ENCODE assay signal across 1 cellular context in the genomic region with DNA sequence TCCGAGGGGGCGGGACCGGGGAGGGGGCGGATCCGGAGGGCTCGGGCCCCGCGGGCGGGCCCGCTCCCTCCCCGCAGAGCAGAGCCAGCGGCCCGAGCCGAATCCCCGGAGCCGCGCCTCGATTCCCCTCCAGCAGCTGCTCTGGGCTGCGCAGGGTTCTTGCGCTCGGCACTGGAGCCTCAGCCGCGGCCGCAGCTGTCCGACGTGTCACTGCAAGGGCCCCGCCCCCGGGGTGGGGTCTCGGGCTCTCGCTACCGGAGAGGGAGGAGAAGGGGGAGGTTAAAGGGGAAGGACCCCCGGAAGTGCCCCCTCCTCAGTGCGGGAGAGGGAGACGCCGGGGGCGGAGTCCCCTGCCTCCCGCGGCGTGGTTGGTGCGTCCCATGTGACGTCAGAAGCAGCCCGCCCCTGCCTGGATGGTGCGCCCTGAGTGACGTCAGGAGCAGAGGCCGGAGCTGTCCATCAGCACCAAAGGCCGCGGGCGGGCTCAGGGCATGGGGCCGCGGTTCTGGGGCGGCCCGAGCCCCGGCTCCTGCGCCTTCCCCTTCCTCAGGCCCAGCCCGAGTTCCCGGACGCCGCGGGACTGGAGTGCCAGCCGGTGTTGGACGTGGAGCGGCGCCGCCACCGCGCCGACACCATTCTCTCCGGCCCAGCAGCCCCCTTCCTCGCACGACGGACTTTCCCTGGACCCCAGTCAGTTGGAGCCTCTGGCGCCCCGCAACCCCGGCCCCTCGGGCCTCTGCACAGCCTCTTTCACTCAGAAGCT.
TF ChIP-seq lines count a peak whose summit lies in the region.

A gene with protein sequence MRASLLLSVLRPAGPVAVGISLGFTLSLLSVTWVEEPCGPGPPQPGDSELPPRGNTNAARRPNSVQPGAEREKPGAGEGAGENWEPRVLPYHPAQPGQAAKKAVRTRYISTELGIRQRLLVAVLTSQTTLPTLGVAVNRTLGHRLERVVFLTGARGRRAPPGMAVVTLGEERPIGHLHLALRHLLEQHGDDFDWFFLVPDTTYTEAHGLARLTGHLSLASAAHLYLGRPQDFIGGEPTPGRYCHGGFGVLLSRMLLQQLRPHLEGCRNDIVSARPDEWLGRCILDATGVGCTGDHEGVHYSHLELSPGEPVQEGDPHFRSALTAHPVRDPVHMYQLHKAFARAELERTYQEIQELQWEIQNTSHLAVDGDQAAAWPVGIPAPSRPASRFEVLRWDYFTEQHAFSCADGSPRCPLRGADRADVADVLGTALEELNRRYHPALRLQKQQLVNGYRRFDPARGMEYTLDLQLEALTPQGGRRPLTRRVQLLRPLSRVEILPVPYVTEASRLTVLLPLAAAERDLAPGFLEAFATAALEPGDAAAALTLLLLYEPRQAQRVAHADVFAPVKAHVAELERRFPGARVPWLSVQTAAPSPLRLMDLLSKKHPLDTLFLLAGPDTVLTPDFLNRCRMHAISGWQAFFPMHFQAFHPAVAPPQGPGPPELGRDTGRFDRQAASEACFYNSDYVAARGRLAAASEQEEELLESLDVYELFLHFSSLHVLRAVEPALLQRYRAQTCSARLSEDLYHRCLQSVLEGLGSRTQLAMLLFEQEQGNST (minus strand): TSS at position 214 of the 763 bp plus-strand sequence. CDS start 271 bp downstream, outside the sequence.
A gene with protein sequence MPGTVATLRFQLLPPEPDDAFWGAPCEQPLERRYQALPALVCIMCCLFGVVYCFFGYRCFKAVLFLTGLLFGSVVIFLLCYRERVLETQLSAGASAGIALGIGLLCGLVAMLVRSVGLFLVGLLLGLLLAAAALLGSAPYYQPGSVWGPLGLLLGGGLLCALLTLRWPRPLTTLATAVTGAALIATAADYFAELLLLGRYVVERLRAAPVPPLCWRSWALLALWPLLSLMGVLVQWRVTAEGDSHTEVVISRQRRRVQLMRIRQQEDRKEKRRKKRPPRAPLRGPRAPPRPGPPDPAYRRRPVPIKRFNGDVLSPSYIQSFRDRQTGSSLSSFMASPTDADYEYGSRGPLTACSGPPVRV (plus strand): TSS at position 433 of the 763 bp plus-strand sequence. CDS start 700 bp downstream, outside the sequence.

TF ChIP-seq in K562, 482 proteins besides CTCF, POLR2A, EP300 and RAD21 (continued from another document and continues in another):
- TF ChIP-seq, protein P1, sequence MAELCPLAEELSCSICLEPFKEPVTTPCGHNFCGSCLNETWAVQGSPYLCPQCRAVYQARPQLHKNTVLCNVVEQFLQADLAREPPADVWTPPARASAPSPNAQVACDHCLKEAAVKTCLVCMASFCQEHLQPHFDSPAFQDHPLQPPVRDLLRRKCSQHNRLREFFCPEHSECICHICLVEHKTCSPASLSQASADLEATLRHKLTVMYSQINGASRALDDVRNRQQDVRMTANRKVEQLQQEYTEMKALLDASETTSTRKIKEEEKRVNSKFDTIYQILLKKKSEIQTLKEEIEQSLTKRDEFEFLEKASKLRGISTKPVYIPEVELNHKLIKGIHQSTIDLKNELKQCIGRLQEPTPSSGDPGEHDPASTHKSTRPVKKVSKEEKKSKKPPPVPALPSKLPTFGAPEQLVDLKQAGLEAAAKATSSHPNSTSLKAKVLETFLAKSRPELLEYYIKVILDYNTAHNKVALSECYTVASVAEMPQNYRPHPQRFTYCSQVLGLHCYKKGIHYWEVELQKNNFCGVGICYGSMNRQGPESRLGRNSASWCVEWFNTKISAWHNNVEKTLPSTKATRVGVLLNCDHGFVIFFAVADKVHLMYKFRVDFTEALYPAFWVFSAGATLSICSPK (IDR thresholded peaks at IDR 0.05; ENCODE audit: borderline replicate concordance): no peak
- no peak for TF ChIP-seq HDAC6 (IDR thresholded peaks at IDR 0.05; ENCODE audit: low read depth, low read length)
- TF ChIP-seq TEAD4 (IDR thresholded peaks at IDR 0.05; ENCODE audit: low read length): no peak
- no peak for TF ChIP-seq TEAD4 (CRISPR knock-in tag; IDR thresholded peaks at IDR 0.05; ENCODE audit: borderline replicate concordance)
- peak; percentile 68 for TF ChIP-seq TCF7L2 (IDR thresholded peaks at IDR 0.05; ENCODE audit: low read depth, low read length)
- TF ChIP-seq, protein P2, sequence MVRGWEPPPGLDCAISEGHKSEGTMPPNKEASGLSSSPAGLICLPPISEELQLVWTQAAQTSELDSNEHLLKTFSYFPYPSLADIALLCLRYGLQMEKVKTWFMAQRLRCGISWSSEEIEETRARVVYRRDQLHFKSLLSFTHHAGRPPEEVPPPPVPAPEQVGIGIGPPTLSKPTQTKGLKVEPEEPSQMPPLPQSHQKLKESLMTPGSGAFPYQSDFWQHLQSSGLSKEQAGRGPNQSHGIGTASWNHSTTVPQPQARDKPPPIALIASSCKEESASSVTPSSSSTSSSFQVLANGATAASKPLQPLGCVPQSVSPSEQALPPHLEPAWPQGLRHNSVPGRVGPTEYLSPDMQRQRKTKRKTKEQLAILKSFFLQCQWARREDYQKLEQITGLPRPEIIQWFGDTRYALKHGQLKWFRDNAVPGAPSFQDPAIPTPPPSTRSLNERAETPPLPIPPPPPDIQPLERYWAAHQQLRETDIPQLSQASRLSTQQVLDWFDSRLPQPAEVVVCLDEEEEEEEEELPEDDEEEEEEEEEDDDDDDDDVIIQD (CRISPR knock-in tag; IDR thresholded peaks at IDR 0.05): no peak
- TF ChIP-seq, protein P3, sequence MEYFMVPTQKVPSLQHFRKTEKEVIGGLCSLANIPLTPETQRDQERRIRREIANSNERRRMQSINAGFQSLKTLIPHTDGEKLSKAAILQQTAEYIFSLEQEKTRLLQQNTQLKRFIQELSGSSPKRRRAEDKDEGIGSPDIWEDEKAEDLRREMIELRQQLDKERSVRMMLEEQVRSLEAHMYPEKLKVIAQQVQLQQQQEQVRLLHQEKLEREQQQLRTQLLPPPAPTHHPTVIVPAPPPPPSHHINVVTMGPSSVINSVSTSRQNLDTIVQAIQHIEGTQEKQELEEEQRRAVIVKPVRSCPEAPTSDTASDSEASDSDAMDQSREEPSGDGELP (CRISPR knock-in tag; IDR thresholded peaks at IDR 0.05; ENCODE audit: borderline replicate concordance): peak; percentile 97
- peak; percentile 95 for TF ChIP-seq ZBTB17 (CRISPR knock-in tag; IDR thresholded peaks at IDR 0.05)
- TF ChIP-seq CBX3 (IDR thresholded peaks at IDR 0.05; ENCODE audit: borderline replicate concordance in 1 of 2, low read length in 2 of 2): no peak; a peak in 1 of 3 replicates
- TF ChIP-seq, protein P4, sequence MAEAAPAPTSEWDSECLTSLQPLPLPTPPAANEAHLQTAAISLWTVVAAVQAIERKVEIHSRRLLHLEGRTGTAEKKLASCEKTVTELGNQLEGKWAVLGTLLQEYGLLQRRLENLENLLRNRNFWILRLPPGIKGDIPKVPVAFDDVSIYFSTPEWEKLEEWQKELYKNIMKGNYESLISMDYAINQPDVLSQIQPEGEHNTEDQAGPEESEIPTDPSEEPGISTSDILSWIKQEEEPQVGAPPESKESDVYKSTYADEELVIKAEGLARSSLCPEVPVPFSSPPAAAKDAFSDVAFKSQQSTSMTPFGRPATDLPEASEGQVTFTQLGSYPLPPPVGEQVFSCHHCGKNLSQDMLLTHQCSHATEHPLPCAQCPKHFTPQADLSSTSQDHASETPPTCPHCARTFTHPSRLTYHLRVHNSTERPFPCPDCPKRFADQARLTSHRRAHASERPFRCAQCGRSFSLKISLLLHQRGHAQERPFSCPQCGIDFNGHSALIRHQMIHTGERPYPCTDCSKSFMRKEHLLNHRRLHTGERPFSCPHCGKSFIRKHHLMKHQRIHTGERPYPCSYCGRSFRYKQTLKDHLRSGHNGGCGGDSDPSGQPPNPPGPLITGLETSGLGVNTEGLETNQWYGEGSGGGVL (CRISPR knock-in tag; IDR thresholded peaks at IDR 0.05): no peak
- TF ChIP-seq GABPB1 (CRISPR knock-in tag; IDR thresholded peaks at IDR 0.05): peak; percentile 94
- TF ChIP-seq POLR2G (IDR thresholded peaks at IDR 0.05; ENCODE audit: low read depth, low read length): peak; percentile 85
- no peak for TF ChIP-seq HMG20B (CRISPR knock-in tag; IDR thresholded peaks at IDR 0.05)
- TF ChIP-seq CHD1 (IDR thresholded peaks at IDR 0.05; ENCODE audit: low read length): no peak
- TF ChIP-seq ZNF785 (CRISPR knock-in tag; IDR thresholded peaks at IDR 0.05): no peak
- TF ChIP-seq OTX1 (CRISPR knock-in tag; IDR thresholded peaks at IDR 0.05): no peak
- TF ChIP-seq PHF8 (IDR thresholded peaks at IDR 0.05; ENCODE audit: borderline replicate concordance, low read length): peak; percentile 27; the same call in 1 of the 2 replicates
- TF ChIP-seq ZNF780A (CRISPR knock-in tag; IDR thresholded peaks at IDR 0.05): no peak
- no peak for TF ChIP-seq PRPF4 (IDR thresholded peaks at IDR 0.05; ENCODE audit: insufficient read depth, low read depth, low read length, poor library complexity, severe bottlenecking)
- TF ChIP-seq ZNF766 (CRISPR knock-in tag; conservative IDR thresholded peaks at IDR 0.05): no peak
- TF ChIP-seq, protein P5, sequence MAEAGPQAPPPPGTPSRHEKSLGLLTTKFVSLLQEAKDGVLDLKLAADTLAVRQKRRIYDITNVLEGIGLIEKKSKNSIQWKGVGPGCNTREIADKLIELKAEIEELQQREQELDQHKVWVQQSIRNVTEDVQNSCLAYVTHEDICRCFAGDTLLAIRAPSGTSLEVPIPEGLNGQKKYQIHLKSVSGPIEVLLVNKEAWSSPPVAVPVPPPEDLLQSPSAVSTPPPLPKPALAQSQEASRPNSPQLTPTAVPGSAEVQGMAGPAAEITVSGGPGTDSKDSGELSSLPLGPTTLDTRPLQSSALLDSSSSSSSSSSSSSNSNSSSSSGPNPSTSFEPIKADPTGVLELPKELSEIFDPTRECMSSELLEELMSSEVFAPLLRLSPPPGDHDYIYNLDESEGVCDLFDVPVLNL (CRISPR knock-in tag; IDR thresholded peaks at IDR 0.05; ENCODE audit: low read depth): no peak
- TF ChIP-seq KLF16 (IDR thresholded peaks at IDR 0.05): no peak
- TF ChIP-seq DMBX1 (CRISPR knock-in tag; IDR thresholded peaks at IDR 0.05; ENCODE audit: borderline replicate concordance): no peak
- peak; percentile 97 for TF ChIP-seq CREB1 (IDR thresholded peaks at IDR 0.05)
- TF ChIP-seq CREB1 (CRISPR knock-in tag; IDR thresholded peaks at IDR 0.05): peak; percentile 96
- TF ChIP-seq CBFB (CRISPR knock-in tag; IDR thresholded peaks at IDR 0.05): no peak
- TF ChIP-seq TCF3 (CRISPR knock-in tag; IDR thresholded peaks at IDR 0.05): no peak
- TF ChIP-seq, protein P6, sequence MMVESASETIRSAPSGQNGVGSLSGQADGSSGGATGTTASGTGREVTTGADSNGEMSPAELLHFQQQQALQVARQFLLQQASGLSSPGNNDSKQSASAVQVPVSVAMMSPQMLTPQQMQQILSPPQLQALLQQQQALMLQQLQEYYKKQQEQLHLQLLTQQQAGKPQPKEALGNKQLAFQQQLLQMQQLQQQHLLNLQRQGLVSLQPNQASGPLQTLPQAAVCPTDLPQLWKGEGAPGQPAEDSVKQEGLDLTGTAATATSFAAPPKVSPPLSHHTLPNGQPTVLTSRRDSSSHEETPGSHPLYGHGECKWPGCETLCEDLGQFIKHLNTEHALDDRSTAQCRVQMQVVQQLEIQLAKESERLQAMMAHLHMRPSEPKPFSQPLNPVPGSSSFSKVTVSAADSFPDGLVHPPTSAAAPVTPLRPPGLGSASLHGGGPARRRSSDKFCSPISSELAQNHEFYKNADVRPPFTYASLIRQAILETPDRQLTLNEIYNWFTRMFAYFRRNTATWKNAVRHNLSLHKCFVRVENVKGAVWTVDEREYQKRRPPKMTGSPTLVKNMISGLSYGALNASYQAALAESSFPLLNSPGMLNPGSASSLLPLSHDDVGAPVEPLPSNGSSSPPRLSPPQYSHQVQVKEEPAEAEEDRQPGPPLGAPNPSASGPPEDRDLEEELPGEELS (CRISPR knock-in tag; IDR thresholded peaks at IDR 0.05; ENCODE audit: borderline replicate concordance): no peak
- TF ChIP-seq, protein P7, sequence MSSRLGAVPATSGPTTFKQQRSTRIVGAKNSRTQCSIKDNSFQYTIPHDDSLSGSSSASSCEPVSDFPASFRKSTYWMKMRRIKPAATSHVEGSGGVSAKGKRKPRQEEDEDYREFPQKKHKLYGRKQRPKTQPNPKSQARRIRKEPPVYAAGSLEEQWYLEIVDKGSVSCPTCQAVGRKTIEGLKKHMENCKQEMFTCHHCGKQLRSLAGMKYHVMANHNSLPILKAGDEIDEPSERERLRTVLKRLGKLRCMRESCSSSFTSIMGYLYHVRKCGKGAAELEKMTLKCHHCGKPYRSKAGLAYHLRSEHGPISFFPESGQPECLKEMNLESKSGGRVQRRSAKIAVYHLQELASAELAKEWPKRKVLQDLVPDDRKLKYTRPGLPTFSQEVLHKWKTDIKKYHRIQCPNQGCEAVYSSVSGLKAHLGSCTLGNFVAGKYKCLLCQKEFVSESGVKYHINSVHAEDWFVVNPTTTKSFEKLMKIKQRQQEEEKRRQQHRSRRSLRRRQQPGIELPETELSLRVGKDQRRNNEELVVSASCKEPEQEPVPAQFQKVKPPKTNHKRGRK (tag; IDR thresholded peaks at IDR 0.05): no peak
- TF ChIP-seq ZNF212 (CRISPR knock-in tag; IDR thresholded peaks at IDR 0.05): no peak
- TF ChIP-seq, protein P8, sequence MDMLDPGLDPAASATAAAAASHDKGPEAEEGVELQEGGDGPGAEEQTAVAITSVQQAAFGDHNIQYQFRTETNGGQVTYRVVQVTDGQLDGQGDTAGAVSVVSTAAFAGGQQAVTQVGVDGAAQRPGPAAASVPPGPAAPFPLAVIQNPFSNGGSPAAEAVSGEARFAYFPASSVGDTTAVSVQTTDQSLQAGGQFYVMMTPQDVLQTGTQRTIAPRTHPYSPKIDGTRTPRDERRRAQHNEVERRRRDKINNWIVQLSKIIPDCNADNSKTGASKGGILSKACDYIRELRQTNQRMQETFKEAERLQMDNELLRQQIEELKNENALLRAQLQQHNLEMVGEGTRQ (CRISPR knock-in tag; IDR thresholded peaks at IDR 0.05): no peak
- TF ChIP-seq, protein P9, sequence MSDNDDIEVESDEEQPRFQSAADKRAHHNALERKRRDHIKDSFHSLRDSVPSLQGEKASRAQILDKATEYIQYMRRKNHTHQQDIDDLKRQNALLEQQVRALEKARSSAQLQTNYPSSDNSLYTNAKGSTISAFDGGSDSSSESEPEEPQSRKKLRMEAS (CRISPR knock-in tag; IDR thresholded peaks at IDR 0.05): no peak
- no peak for TF ChIP-seq KLF10 (CRISPR knock-in tag; IDR thresholded peaks at IDR 0.05)
- no peak for TF ChIP-seq NR3C1 (CRISPR knock-in tag; IDR thresholded peaks at IDR 0.05)
- TF ChIP-seq ZNF311 (CRISPR knock-in tag; IDR thresholded peaks at IDR 0.05): no peak
- TF ChIP-seq, protein P10, sequence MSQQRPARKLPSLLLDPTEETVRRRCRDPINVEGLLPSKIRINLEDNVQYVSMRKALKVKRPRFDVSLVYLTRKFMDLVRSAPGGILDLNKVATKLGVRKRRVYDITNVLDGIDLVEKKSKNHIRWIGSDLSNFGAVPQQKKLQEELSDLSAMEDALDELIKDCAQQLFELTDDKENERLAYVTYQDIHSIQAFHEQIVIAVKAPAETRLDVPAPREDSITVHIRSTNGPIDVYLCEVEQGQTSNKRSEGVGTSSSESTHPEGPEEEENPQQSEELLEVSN (IDR thresholded peaks at IDR 0.05; ENCODE audit: borderline replicate concordance in 1 of 2, extremely low read depth in 1 of 2, insufficient read depth in 1 of 2, insufficient read length in 1 of 2, low read depth in 1 of 2, low read length in 1 of 2, poor library complexity in 1 of 2, severe bottlenecking in 1 of 2): no peak
- TF ChIP-seq ZBED1 (IDR thresholded peaks at IDR 0.05): no peak
- TF ChIP-seq ZNF354B (CRISPR knock-in tag; IDR thresholded peaks at IDR 0.05): no peak
- no peak for TF ChIP-seq NFIX (CRISPR knock-in tag; IDR thresholded peaks at IDR 0.05; ENCODE audit: low read depth)
- TF ChIP-seq, protein P11, sequence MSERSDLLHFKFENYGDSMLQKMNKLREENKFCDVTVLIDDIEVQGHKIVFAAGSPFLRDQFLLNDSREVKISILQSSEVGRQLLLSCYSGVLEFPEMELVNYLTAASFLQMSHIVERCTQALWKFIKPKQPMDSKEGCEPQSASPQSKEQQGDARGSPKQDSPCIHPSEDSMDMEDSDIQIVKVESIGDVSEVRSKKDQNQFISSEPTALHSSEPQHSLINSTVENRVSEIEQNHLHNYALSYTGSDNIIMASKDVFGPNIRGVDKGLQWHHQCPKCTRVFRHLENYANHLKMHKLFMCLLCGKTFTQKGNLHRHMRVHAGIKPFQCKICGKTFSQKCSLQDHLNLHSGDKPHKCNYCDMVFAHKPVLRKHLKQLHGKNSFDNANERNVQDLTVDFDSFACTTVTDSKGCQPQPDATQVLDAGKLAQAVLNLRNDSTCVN (CRISPR knock-in tag; IDR thresholded peaks at IDR 0.05): no peak
